In the genomic region with DNA sequence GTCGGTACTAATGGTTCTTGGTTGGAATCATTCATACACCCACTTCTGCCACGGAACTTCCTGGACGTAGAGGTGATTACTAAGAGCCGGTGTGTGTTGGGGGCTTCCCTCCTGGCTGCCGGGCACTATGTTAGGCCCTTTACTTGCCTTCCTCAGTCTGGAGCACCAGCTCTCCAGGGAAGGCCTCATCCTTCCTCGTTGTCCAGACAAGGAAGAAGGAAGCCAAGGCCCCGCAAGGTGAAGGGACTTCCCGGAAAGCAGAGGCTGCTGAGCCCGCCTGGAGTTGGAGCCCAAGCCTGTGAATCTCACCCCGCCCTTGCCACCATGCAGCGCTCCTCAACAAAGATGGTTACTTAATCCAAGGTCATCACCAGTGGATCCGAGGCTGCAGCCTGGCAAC, we compare ENCODE assay signal across 28 cellular contexts.
"Had no signal": no experiment of that assay in that cellular context is flagged by ENCODE, and none has a peak within 500 bp of the region (broad histone marks: within the 10 kb centered on the region; RNA-seq: fewer than 3 reads in every experiment).

No MANE protein-coding gene starts in this region.

- H3K27me3 Mint-ChIP-seq: stimulated activated memory B cell treated with anti-CD40 and anti-IgM and Interleukin-4, amounts not matched to agents 10 μg/mL and 1 μg/mL and 100 μg/mL, for 72 hours; stimulated activated naive CD8-positive, alpha-beta T cell treated with anti-CD3 and anti-CD28 coated beads, Interleukin-15, amount 100 ng/mL, for 72 hours; type B pancreatic cell had no signal

- H3K27me3 ChIP-seq: left lung, neural progenitor cell, pancreas, tibial nerve, uterus had no signal

- H3K36me3 ChIP-seq: neural progenitor cell, pancreas, prostate gland, uterus had no signal

- H3K9me3 Mint-ChIP-seq: naive B cell; natural killer cell; nephron progenitor cell; neural progenitor cell; stimulated activated memory B cell treated with anti-CD40 and anti-IgM and Interleukin-4, amounts not matched to agents 10 μg/mL and 1 μg/mL and 100 μg/mL, for 72 hours; stimulated activated naive CD8-positive, alpha-beta T cell treated with anti-CD3 and anti-CD28 coated beads, Interleukin-15, amount 100 ng/mL, for 72 hours; type B pancreatic cell had no signal

- H3K4me1 ChIP-seq: left lung, lower lobe of right lung, pancreas, prostate gland, tibial nerve, uterus had no signal

- H3K4me2 ChIP-seq: neural progenitor cell, smooth muscle cell had no signal

- H3K27ac Mint-ChIP-seq: immature natural killer cell; natural killer cell; nephron progenitor cell; neural progenitor cell; stimulated activated memory B cell treated with anti-CD40 and anti-IgM and Interleukin-4, amounts not matched to agents 10 μg/mL and 1 μg/mL and 100 μg/mL, for 72 hours; type B pancreatic cell had no signal

- H3K27ac ChIP-seq: left lung, lower lobe of right lung, neural progenitor cell, pancreas, prostate gland, tibial nerve, uterus had no signal

- H3K36me3 Mint-ChIP-seq: immature natural killer cell; naive B cell; natural killer cell; neural progenitor cell; stimulated activated memory B cell treated with anti-CD40 and anti-IgM and Interleukin-4, amounts not matched to agents 10 μg/mL and 1 μg/mL and 100 μg/mL, for 72 hours; type B pancreatic cell had no signal

- ATAC-seq: left colon; left lung; lower lobe of right lung; natural killer cell; pancreas; right cardiac atrium; stimulated activated memory B cell treated with anti-CD40 and anti-IgM and Interleukin-4, amounts not matched to agents 10 μg/mL and 1 μg/mL and 100 μg/mL, for 72 hours; stimulated activated naive CD8-positive, alpha-beta T cell treated with anti-CD3 and anti-CD28 coated beads, Interleukin-15, amount 100 ng/mL, for 72 hours had no signal

- H3K4me1 Mint-ChIP-seq: immature natural killer cell; naive B cell; natural killer cell; nephron progenitor cell; stimulated activated memory B cell treated with anti-CD40 and anti-IgM and Interleukin-4, amounts not matched to agents 10 μg/mL and 1 μg/mL and 100 μg/mL, for 72 hours; stimulated activated naive CD8-positive, alpha-beta T cell treated with anti-CD3 and anti-CD28 coated beads, Interleukin-15, amount 100 ng/mL, for 72 hours had no signal

- DNase-seq: hypothalamus; immature natural killer cell; kidney; left colon; left lung; lower lobe of right lung; mammary epithelial cell; mesenchymal stem cell; naive B cell; natural killer cell; nephron progenitor cell; pancreas; retina; right cardiac atrium; stimulated activated CD4-positive, alpha-beta T cell treated with anti-CD3 and anti-CD28 coated beads, Interleukin-1b, Interleukin-23, amount 100 ng/mL, for 48 hours; stimulated activated CD4-positive, alpha-beta T cell treated with anti-CD3 and anti-CD28 coated beads, Interleukin-2, amount 100 ng/mL, for 48 hours; stimulated activated CD4-positive, alpha-beta T cell treated with anti-CD3 and anti-CD28 coated beads, Interleukin-4, amount 100 ng/mL, for 4 hours; stimulated activated CD8-positive, alpha-beta memory T cell treated with anti-CD3 and anti-CD28 coated beads, Interleukin-4, amount 100 ng/mL, for 48 hours; stimulated activated naive CD4-positive, alpha-beta T cell treated with Interleukin-2 at 50 U/mL for 16 hours; stimulated activated naive CD8-positive, alpha-beta T cell treated with anti-CD3 and anti-CD28 coated beads, Interleukin-15, amount 100 ng/mL, for 72 hours; substantia nigra; uterus had no signal

- H3K4me3 Mint-ChIP-seq: immature natural killer cell; naive B cell; natural killer cell; nephron progenitor cell; neural progenitor cell; stimulated activated memory B cell treated with anti-CD40 and anti-IgM and Interleukin-4, amounts not matched to agents 10 μg/mL and 1 μg/mL and 100 μg/mL, for 72 hours; stimulated activated naive CD8-positive, alpha-beta T cell treated with anti-CD3 and anti-CD28 coated beads, Interleukin-15, amount 100 ng/mL, for 72 hours; type B pancreatic cell had no signal

- H3K4me3 ChIP-seq: left lung, lower lobe of right lung, neural progenitor cell, pancreas, prostate gland, smooth muscle cell, tibial nerve, uterus had no signal

- H2AFZ ChIP-seq: neural progenitor cell had no signal

- H3K9me3 ChIP-seq: left lung, lower lobe of right lung, pancreas, prostate gland, tibial nerve, uterus had no signal
